In genomic region chr13:52141299-52141698, GRCh38 we compare ENCODE assay signal across 31 cellular contexts. TPM values are rescaled to one million over a fixed set of nuclear protein-coding genes. Genes with fewer than 3 reads are reported as not detected.
A peak's percentile ranks its signal among the peaks of the same experiment; 100 is the strongest.
DNase-seq lines count a peak whose midpoint lies in the region; ATAC-seq and TF ChIP-seq lines count a peak whose summit lies in the region.
"Had no signal": no experiment of that assay in that cellular context is flagged by ENCODE, and none has a peak within 500 bp of the region (broad histone marks: within the 10 kb centered on the region; RNA-seq: fewer than 3 reads in every experiment).

No MANE protein-coding gene starts in this region.

- TF ChIP-seq CTCF in Caco-2 (IDR thresholded peaks at IDR 0.05; ENCODE audit: insufficient read depth in 1 of 2, low read depth in 1 of 2, low read length in 1 of 2, severe bottlenecking in 1 of 2, unreplicated experiment in 1 of 2) (peak; percentile 16 to 29), fibroblast of mammary gland (conservative IDR thresholded peaks at IDR 0.05; ENCODE audit: control insufficient read depth, insufficient read depth, low read depth, low read length) (peak; percentile 12)

- no peaks in the 10 kb centered on the region for H3K9me3 Mint-ChIP-seq in Caco-2 (ENCODE audit: unreplicated experiment)
- H3K9me3 Mint-ChIP-seq: activated CD4-positive, alpha-beta memory T cell treated with anti-CD3 and anti-CD28 coated beads, Interleukin-2, amount 10 ng/mL, durations not matched to agents 7 days and 5 days; activated T-helper 1 cell treated with anti-CD3 and anti-CD28 coated beads, Interleukin-12 subunit alpha, Interleukin-12 subunit beta, Interleukin-2, Interleukin-4 antibody, amounts not matched to agents 30 ng/mL and 10 ng/mL and 1 ng/mL, durations not matched to agents 14 hours and 24 hours and 36 hours; HFFc6; naive B cell had no signal

- no TSS peak for BruUV-seq in Caco-2 (replicated peaks; lab: Mats Ljungman, UMichigan)

- H3K27me3 ChIP-seq in Caco-2 (replicated peaks; ENCODE audit: control insufficient read depth, insufficient read depth, low read length): no peaks in the 10 kb centered on the region
- H3K27me3 ChIP-seq: BLaER1 treated with 17β-estradiol and CSF1 and Interleukin-3, amounts not matched to agents 10 nM and 100 nM; esophagus squamous epithelium; hepatocyte; MG63; stomach; uterus had no signal

- POLR2A ChIA-PET in Caco-2 (lab: Charles Lee): no interaction called here

- H3K36me3 Mint-ChIP-seq in Caco-2 (ENCODE audit: insufficient read depth, unreplicated experiment): peaks cover 21% of the 10 kb centered on the region

- H3K27ac Mint-ChIP-seq in Caco-2 (ENCODE audit: unreplicated experiment): no peak overlapping the region
- H3K27ac Mint-ChIP-seq: activated CD4-positive, alpha-beta memory T cell treated with anti-CD3 and anti-CD28 coated beads, Interleukin-2, amount 10 ng/mL, durations not matched to agents 7 days and 5 days; activated T-helper 1 cell treated with anti-CD3 and anti-CD28 coated beads, Interleukin-12 subunit alpha, Interleukin-12 subunit beta, Interleukin-2, Interleukin-4 antibody, amounts not matched to agents 30 ng/mL and 10 ng/mL and 1 ng/mL, durations not matched to agents 14 hours and 24 hours and 36 hours; HFFc6 had no signal

- CTCF ChIA-PET in Caco-2 (lab: Charles Lee): interaction anchor here (0.6 to 1.2 kb wide), 3 partner anchors 61 to 95 kb away, joined by 3 to 7 read pairs (median 4); no protein-coding TSS in a partner anchor

- H3K4me3 Mint-ChIP-seq in Caco-2 (ENCODE audit: unreplicated experiment): no peak overlapping the region
- H3K4me3 Mint-ChIP-seq: activated CD4-positive, alpha-beta memory T cell treated with anti-CD3 and anti-CD28 coated beads, Interleukin-2, amount 10 ng/mL, durations not matched to agents 7 days and 5 days; activated T-helper 1 cell treated with anti-CD3 and anti-CD28 coated beads, Interleukin-12 subunit alpha, Interleukin-12 subunit beta, Interleukin-2, Interleukin-4 antibody, amounts not matched to agents 30 ng/mL and 10 ng/mL and 1 ng/mL, durations not matched to agents 14 hours and 24 hours and 36 hours; HFFc6 had no signal

- no peaks in the 10 kb centered on the region for H3K9me3 ChIP-seq in Caco-2
- H3K9me3 ChIP-seq: BLaER1 treated with 17β-estradiol and CSF1 and Interleukin-3, amounts not matched to agents 10 nM and 100 nM; esophagus squamous epithelium; MG63; stomach; uterus had no signal

- H3K36me3 ChIP-seq in Caco-2 (ENCODE audit: control insufficient read depth, insufficient read depth, low read length): 0 out of 2 replicates have a peak, but pooled peaks cover 2% of the 10 kb centered on the region
- H3K36me3 ChIP-seq: MG63, uterus had no signal

- H3K4me3 ChIP-seq in Caco-2 (ENCODE audit: low read depth, low read length) (no peak overlapping the region), fibroblast of mammary gland (ENCODE audit: control insufficient read depth, low read depth, low read length) (no peak overlapping the region)
- H3K4me3 ChIP-seq: BLaER1 treated with 17β-estradiol and CSF1 and Interleukin-3, amounts not matched to agents 10 nM and 100 nM; esophagus squamous epithelium; hepatocyte; K562; MG63; stomach; uterus had no signal

- no peaks in the 10 kb centered on the region for H3K4me1 Mint-ChIP-seq in Caco-2 (ENCODE audit: low read depth, unreplicated experiment)
- H3K4me1 Mint-ChIP-seq: activated CD4-positive, alpha-beta memory T cell treated with anti-CD3 and anti-CD28 coated beads, Interleukin-2, amount 10 ng/mL, durations not matched to agents 7 days and 5 days; naive B cell had no signal

- ATAC-seq in GM18858 (IDR thresholded peaks at IDR 0.05; ENCODE audit: unreplicated experiment): no peak
- ATAC-seq: K562, left cardiac atrium, right cardiac atrium had no signal

- H3K27me3 Mint-ChIP-seq in Caco-2 (ENCODE audit: insufficient read depth, unreplicated experiment): no peaks in the 10 kb centered on the region
- H3K27me3 Mint-ChIP-seq: activated CD4-positive, alpha-beta memory T cell treated with anti-CD3 and anti-CD28 coated beads, Interleukin-2, amount 10 ng/mL, durations not matched to agents 7 days and 5 days; naive B cell had no signal

- H3K4me1 ChIP-seq in Caco-2: no peaks in the 10 kb centered on the region
- H3K4me1 ChIP-seq: BLaER1 treated with 17β-estradiol and CSF1 and Interleukin-3, amounts not matched to agents 10 nM and 100 nM; esophagus squamous epithelium; stomach; uterus had no signal

- intact Hi-C loops in Caco-2 (cut with micrococcal nuclease; ENCODE audit: unreplicated experiment): loop anchor here (1.0 kb wide), 1 partner anchor 60 kb away; no protein-coding TSS in a partner anchor

- DNase-seq in Caco-2 (no peak), LHCN-M2 (ENCODE audit: low read depth) (peak; percentile 20), fibroblast of mammary gland (ENCODE audit: low read depth) (no peak), myocyte (ENCODE audit: low read depth) (peak; percentile 52), T1000 (lab: John Stamatoyannopoulos, UW) (no peak), hypothalamus (lab: John Stamatoyannopoulos, UW) (no peak)
- DNase-seq: ACHN; activated CD4-positive, alpha-beta memory T cell treated with anti-CD3 and anti-CD28 coated beads, Interleukin-2, amount 10 ng/mL, durations not matched to agents 7 days and 5 days; activated CD4-positive, alpha-beta T cell treated with anti-CD3 and anti-CD28 coated beads for 1 hour; activated CD8-positive, alpha-beta memory T cell treated with anti-CD3 and anti-CD28 coated beads, Interleukin-2, amount 50 U/mL, for 4 hours; activated naive CD4-positive, alpha-beta T cell treated with Interleukin-2 at 50 U/mL for 16 hours; caudate nucleus; DMS79 treated with DMSO at 0.1 percent for 48 hours; esophagus squamous epithelium; GOT3; HFFc6; left cardiac atrium; MG63; naive B cell; NCI-H2029; right cardiac atrium; SHP77; stomach; uterus had no signal

RNA-seq across cellular contexts. Expression of gene NEK5, which starts 12.4 kb away (rescaled TPM):
- total RNA-seq in Caco-2 (2022) (0.35 and 0.39 TPM in 2 replicates), LHCN-M2 (2014; rRNA removed) (not detected in 2 replicates), myocyte (0.16 TPM in 1 of 2 replicates, not detected in the other)
- polyA plus RNA-seq in LHCN-M2 (2012): 0.07 TPM
- polyA plus RNA-seq in myocyte (2012): 0.19 TPM
- total RNA-seq: activated CD4-positive, alpha-beta memory T cell treated with anti-CD3 and anti-CD28 coated beads, Interleukin-2, amount 10 ng/mL, durations not matched to agents 7 days and 5 days; activated T-helper 1 cell treated with anti-CD3 and anti-CD28 coated beads, Interleukin-12 subunit alpha, Interleukin-12 subunit beta, Interleukin-2, Interleukin-4 antibody, amounts not matched to agents 30 ng/mL and 10 ng/mL and 1 ng/mL, durations not matched to agents 14 hours and 24 hours and 36 hours; HFFc6; HT1080; mesenteric fat pad had no signal

RNA-seq across cellular contexts. Expression of gene NEK3, which starts 18.1 kb away (rescaled TPM):
- total RNA-seq in Caco-2 (2022): 23.2 and 33.5 TPM in 2 replicates
- total RNA-seq in LHCN-M2 (2014; rRNA removed): 10.3 and 13.8 TPM in 2 replicates
- polyA plus RNA-seq in LHCN-M2 (2012): 5.5 TPM
- total RNA-seq in myocyte: 8.3 and 10.4 TPM in 2 replicates
- 5.3 TPM for polyA plus RNA-seq in myocyte (2012)

Comparison
In these comparisons a context has a peak if more than half of its experiments do, and no peak if none do; other contexts are left out.
1. DNase-seq: peak in LHCN-M2 (single experiment) and myocyte (single experiment); none in Caco-2 (0 of 2), fibroblast of mammary gland (single experiment), T1000 (single experiment) and hypothalamus (0 of 51).